Comparison of ENCODE assay signal across 8 cellular contexts in genomic region chr17:65560628-65561371, GRCh38. TPM values are rescaled to one million over a fixed set of nuclear protein-coding genes. Genes with fewer than 3 reads are reported as not detected.
DNase-seq lines count a peak whose midpoint lies in the region; ATAC-seq and TF ChIP-seq lines count a peak whose summit lies in the region.

No MANE protein-coding gene starts in this region.

- H3K27me3 Mint-ChIP-seq in activated T-cell treated with anti-CD3 and anti-CD28 coated beads, Interleukin-2, amount 50 U/mL, for 24 hours: peaks cover 5% of the 10 kb centered on the region

- H3K9me3 ChIP-seq in mononuclear cell (ENCODE audit: low read depth, low read length): no peaks in the 10 kb centered on the region

- peaks cover 2% of the 10 kb centered on the region for H3K36me3 Mint-ChIP-seq in activated T-cell treated with anti-CD3 and anti-CD28 coated beads, Interleukin-2, amount 50 U/mL, for 24 hours (ENCODE audit: low read depth)

- no peak for TF ChIP-seq CTCF in epithelial cell of proximal tubule (conservative IDR thresholded peaks at IDR 0.05; ENCODE audit: low read depth, low read length)

- H3K9me3 Mint-ChIP-seq in activated T-cell treated with anti-CD3 and anti-CD28 coated beads, Interleukin-2, amount 50 U/mL, for 24 hours: no peaks in the 10 kb centered on the region

- H3K27me3 ChIP-seq in mononuclear cell (ENCODE audit: insufficient read depth, low read length): peaks cover 41% of the 10 kb centered on the region

- H3K4me3 ChIP-seq in epithelial cell of proximal tubule (ENCODE audit: low read depth, low read length): peak overlapping the region; percentile 86
- H3K4me3 ChIP-seq in mononuclear cell (ENCODE audit: low read length): peak overlapping the region; percentile 48

- H3K4me1 Mint-ChIP-seq in activated T-cell treated with anti-CD3 and anti-CD28 coated beads, Interleukin-2, amount 50 U/mL, for 24 hours (ENCODE audit: low read depth): peaks cover 30% of the 10 kb centered on the region

- H3K4me3 Mint-ChIP-seq in activated T-cell treated with anti-CD3 and anti-CD28 coated beads, Interleukin-2, amount 50 U/mL, for 24 hours: peak overlapping the region; percentile 69

- peaks cover 25% of the 10 kb centered on the region for H3K4me1 ChIP-seq in mononuclear cell (ENCODE audit: insufficient read depth, low read length)

- ATAC-seq in GM18511 (IDR thresholded peaks at IDR 0.05; ENCODE audit: unreplicated experiment) (peak; percentile 39), HG03457 (IDR thresholded peaks at IDR 0.05; ENCODE audit: unreplicated experiment) (peak; percentile 21), HG03175 (IDR thresholded peaks at IDR 0.05; ENCODE audit: unreplicated experiment) (no peak)

- peak; percentile 59 for DNase-seq in NOMO-1 treated with DMSO at 0.1 percent for 48 hours (lab: John Stamatoyannopoulos, UW; ENCODE audit: unreplicated experiment)
- DNase-seq in activated T-cell treated with anti-CD3 and anti-CD28 coated beads, Interleukin-2, amount 50 U/mL, for 24 hours: peak; percentile 79
- DNase-seq in epithelial cell of proximal tubule (ENCODE audit: low read depth): no peak
- DNase-seq in stimulated activated CD8-positive, alpha-beta memory T cell treated with anti-CD3 and anti-CD28 coated beads, Interleukin-15, amount 100 ng/mL, for 48 hours (ENCODE audit: low read depth in 2 of 2): peak; percentile 40 to 60

- no peak overlapping the region for H3K27ac Mint-ChIP-seq in activated T-cell treated with anti-CD3 and anti-CD28 coated beads, Interleukin-2, amount 50 U/mL, for 24 hours

RNA-seq across cellular contexts. Expression of gene AXIN2, which starts 0.6 kb away (rescaled TPM):
- 1.4 and 1.8 TPM in 2 replicates for total RNA-seq in epithelial cell of proximal tubule
- total RNA-seq in mononuclear cell: 28.5 TPM

Comparison
In these comparisons a context has a peak if more than half of its experiments do, and no peak if none do; other contexts are left out.
1. RNA of gene AXIN2, which starts 0.6 kb away (total RNA-seq): 28.5 TPM in mononuclear cell (single experiment); 1.4 to 1.8 TPM in epithelial cell of proximal tubule; every median in the first group is over 10 times any median in the second.